In genomic region chr3:141000027-141000663, GRCh38 we compare ENCODE assay signal across 8 cellular contexts. TPM values are rescaled to one million over a fixed set of nuclear protein-coding genes. Genes with fewer than 3 reads are reported as not detected.
DNase-seq lines count a peak whose midpoint lies in the region; ATAC-seq and TF ChIP-seq lines count a peak whose summit lies in the region.

No MANE protein-coding gene starts in this region.

- CTCF ChIA-PET in activated CD4-positive, alpha-beta memory T cell treated with anti-CD3 and anti-CD28 coated beads, Interleukin-2, amount 10 ng/mL, durations not matched to agents 7 days and 5 days (lab: Charles Lee) = interaction anchor here (0.8 to 4.3 kb wide), 13 partner anchors 10 to 231 kb away, joined by 3 to 39 read pairs (median 4); no protein-coding TSS in a partner anchor

- H3K27me3 Mint-ChIP-seq in activated CD4-positive, alpha-beta memory T cell treated with anti-CD3 and anti-CD28 coated beads, Interleukin-2, amount 10 ng/mL, durations not matched to agents 7 days and 5 days = peaks cover 8% of the 10 kb centered on the region

- H3K36me3 Mint-ChIP-seq in activated CD4-positive, alpha-beta memory T cell treated with anti-CD3 and anti-CD28 coated beads, Interleukin-2, amount 10 ng/mL, durations not matched to agents 7 days and 5 days (ENCODE audit: low read depth) = no peaks in the 10 kb centered on the region

- H3K27ac Mint-ChIP-seq in activated CD4-positive, alpha-beta memory T cell treated with anti-CD3 and anti-CD28 coated beads, Interleukin-2, amount 10 ng/mL, durations not matched to agents 7 days and 5 days = no peak overlapping the region

- ATAC-seq in HG02870 (IDR thresholded peaks at IDR 0.05; ENCODE audit: unreplicated experiment) = peak; percentile 83

- TF ChIP-seq EP300 in tibial nerve (IDR thresholded peaks at IDR 0.05) = no peak

- POLR2A ChIA-PET in activated CD4-positive, alpha-beta memory T cell treated with anti-CD3 and anti-CD28 coated beads, Interleukin-2, amount 10 ng/mL, durations not matched to agents 7 days and 5 days (lab: Charles Lee) = no interaction called here

- peak; percentile 39 to 75 (median 47) for TF ChIP-seq CTCF in tibial nerve (IDR thresholded peaks at IDR 0.05)

- no peak overlapping the region for H3K4me3 ChIP-seq in tibial nerve

- TF ChIP-seq POLR2A in erythroblast (IDR thresholded peaks at IDR 0.05; ENCODE audit: low read length) (no peak), tibial nerve (IDR thresholded peaks at IDR 0.05) (no peak)

- H3K27ac ChIP-seq in tibial nerve = no peak overlapping the region

- DNase-seq in NCI-H82 (lab: John Stamatoyannopoulos, UW) (peak; percentile 86), NCI-H82 treated with DMSO at 0.1 percent for 48 hours (lab: John Stamatoyannopoulos, UW; ENCODE audit: unreplicated experiment) (no peak), NCI-H2196 treated with DMSO at 0.1 percent for 48 hours (lab: John Stamatoyannopoulos, UW; ENCODE audit: unreplicated experiment) (peak; percentile 27), erythroblast (lab: John Stamatoyannopoulos, UW) (peak; percentile 22 to 44), mucosa of gallbladder (ENCODE audit: low spot score) (peak; percentile 67), tibial nerve (ENCODE audit: low spot score in 2 of 2) (peak; percentile 21 to 60)
- peak; percentile 60 for DNase-seq in activated CD4-positive, alpha-beta memory T cell treated with anti-CD3 and anti-CD28 coated beads, Interleukin-2, amount 10 ng/mL, durations not matched to agents 7 days and 5 days

- WGBS in tibial nerve, 2 donors = 0% methylated on average over 2 of the region's 2 CpGs

- no peaks in the 10 kb centered on the region for H3K9me3 Mint-ChIP-seq in activated CD4-positive, alpha-beta memory T cell treated with anti-CD3 and anti-CD28 coated beads, Interleukin-2, amount 10 ng/mL, durations not matched to agents 7 days and 5 days

- no peaks in the 10 kb centered on the region for H3K4me1 ChIP-seq in tibial nerve

- no peaks in the 10 kb centered on the region for H3K36me3 ChIP-seq in tibial nerve

- H3K9me3 ChIP-seq in tibial nerve = no peaks in the 10 kb centered on the region

- H3K27me3 ChIP-seq in tibial nerve = no peaks in the 10 kb centered on the region

- H3K4me3 Mint-ChIP-seq in activated CD4-positive, alpha-beta memory T cell treated with anti-CD3 and anti-CD28 coated beads, Interleukin-2, amount 10 ng/mL, durations not matched to agents 7 days and 5 days = no peak overlapping the region

- H3K4me1 Mint-ChIP-seq in activated CD4-positive, alpha-beta memory T cell treated with anti-CD3 and anti-CD28 coated beads, Interleukin-2, amount 10 ng/mL, durations not matched to agents 7 days and 5 days = peaks cover 5% of the 10 kb centered on the region

RNA-seq across cellular contexts. Expression of gene SPSB4, which starts 51.0 kb away (rescaled TPM):
- total RNA-seq in activated CD4-positive, alpha-beta memory T cell treated with anti-CD3 and anti-CD28 coated beads, Interleukin-2, amount 10 ng/mL, durations not matched to agents 7 days and 5 days = not detected
- total RNA-seq in mucosa of gallbladder (0.29 TPM), tibial nerve (1 to 10 TPM in 1 of 4 donors, under 1 TPM in 1, not detected in 2; 0.63 to 2.0 TPM)

RNA-seq across cellular contexts. Expression of gene SLC25A36, which starts 58.5 kb away (rescaled TPM):
- 10 to 100 TPM; 44.8 to 51.8 TPM for total RNA-seq in activated CD4-positive, alpha-beta memory T cell treated with anti-CD3 and anti-CD28 coated beads, Interleukin-2, amount 10 ng/mL, durations not matched to agents 7 days and 5 days
- total RNA-seq in mucosa of gallbladder = 49.2 TPM
- 100 to 1,000 TPM in 3 of 4 donors, 10 to 100 TPM in 1; 68.0 to 132 (median 115) TPM for total RNA-seq in tibial nerve
